ENCODE assay signal across 15 cellular contexts in the genomic region with DNA sequence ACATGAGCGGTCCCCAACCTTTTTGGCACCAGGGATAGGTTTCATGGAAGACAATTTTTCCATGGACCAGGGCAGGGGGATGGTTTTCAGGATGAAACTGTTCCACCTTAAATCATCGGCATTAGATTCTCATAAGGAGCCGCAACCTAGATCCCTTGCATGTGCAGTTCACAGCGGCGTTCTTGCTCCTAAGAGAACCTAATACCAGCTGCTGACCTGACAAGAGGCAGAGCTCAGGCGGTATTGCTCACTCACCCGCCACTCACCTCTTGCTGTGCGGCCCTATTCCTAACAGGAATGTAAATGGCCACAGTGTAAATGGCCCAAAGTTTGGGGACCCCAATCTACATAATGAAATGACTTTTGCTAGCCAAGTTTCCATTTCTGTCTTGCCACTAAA. TPM values are rescaled to one million over a fixed set of nuclear protein-coding genes. Genes with fewer than 3 reads are reported as not detected.
DNase-seq lines count a peak whose midpoint lies in the region; ATAC-seq, FAIRE-seq and TF ChIP-seq lines count a peak whose summit lies in the region.
"Had no signal": no experiment of that assay in that cellular context is flagged by ENCODE, and none has a peak within 500 bp of the region (broad histone marks: within the 10 kb centered on the region; RNA-seq: fewer than 3 reads in every experiment).

No MANE protein-coding gene starts in this region.

- DNase-seq in GM12891 (ENCODE audit: insufficient read length, low spot score) (no peak), choroid plexus epithelial cell (ENCODE audit: low read depth) (peak; percentile 74), germinal center (ENCODE audit: low spot score) (no peak), prostate gland (ENCODE audit: low spot score) (no peak)
- no peak for DNase-seq in activated naive CD4-positive, alpha-beta T cell treated with anti-CD3 and anti-CD28 coated beads, Interleukin-2, amount 50 U/mL, for 72 hours (ENCODE audit: low spot score in 2 of 2)
- DNase-seq: activated CD4-positive, CD25-positive, alpha-beta regulatory T cell; activated CD8-positive, alpha-beta memory T cell treated with anti-CD3 and anti-CD28 coated beads, Interleukin-2, amount 50 U/mL, for 4 hours; activated naive CD8-positive, alpha-beta T cell treated with anti-CD3 and anti-CD28 coated beads for 36 hours; caudate nucleus; heart left ventricle; left ventricle myocardium inferior; SW 1271 had no signal

- TF ChIP-seq CTCF in choroid plexus epithelial cell (conservative IDR thresholded peaks at IDR 0.05; ENCODE audit: low read depth, low read length) (no peak), nephron (IDR thresholded peaks at IDR 0.05; ENCODE audit: unreplicated experiment in 3 of 3) (no peak), prostate gland (IDR thresholded peaks at IDR 0.05) (no peak)

- peaks cover 7% of the 10 kb centered on the region for H3K36me3 Mint-ChIP-seq in nephron (ENCODE audit: low read depth)
- H3K36me3 Mint-ChIP-seq in activated naive CD4-positive, alpha-beta T cell treated with anti-CD3 and anti-CD28 coated beads, Interleukin-2, amount 50 U/mL, for 72 hours, result peaks cover 13 to 15% of the 10 kb centered on the region in 2 donors

- H3K27me3 Mint-ChIP-seq in nephron (ENCODE audit: low read depth), result no peaks in the 10 kb centered on the region
- H3K27me3 Mint-ChIP-seq: activated naive CD8-positive, alpha-beta T cell treated with anti-CD3 and anti-CD28 coated beads for 36 hours had no signal

- peak overlapping the region; percentile 84 to 99 (median 95) for H3K27ac Mint-ChIP-seq in nephron
- no peak overlapping the region for H3K27ac Mint-ChIP-seq in activated naive CD4-positive, alpha-beta T cell treated with anti-CD3 and anti-CD28 coated beads, Interleukin-2, amount 50 U/mL, for 72 hours

- H3K9me3 Mint-ChIP-seq in nephron, result no peaks in the 10 kb centered on the region
- H3K9me3 Mint-ChIP-seq in activated naive CD4-positive, alpha-beta T cell treated with anti-CD3 and anti-CD28 coated beads, Interleukin-2, amount 50 U/mL, for 72 hours, result no peaks in the 10 kb centered on the region
- H3K9me3 Mint-ChIP-seq: activated naive CD8-positive, alpha-beta T cell treated with anti-CD3 and anti-CD28 coated beads for 36 hours had no signal

- peak overlapping the region; percentile 58 for H3K9ac ChIP-seq in HUES6 (ENCODE audit: low read length)

- H3K4me3 ChIP-seq in HUES6 (ENCODE audit: low read depth, low read length), result peak overlapping the region; percentile 46
- H3K4me3 ChIP-seq in choroid plexus epithelial cell (ENCODE audit: low read depth, low read length), result no peak overlapping the region
- no peak overlapping the region for H3K4me3 ChIP-seq in prostate gland
- H3K4me3 ChIP-seq: heart left ventricle, left ventricle myocardium inferior had no signal

- ATAC-seq in activated naive CD4-positive, alpha-beta T cell treated with anti-CD3 and anti-CD28 coated beads, Interleukin-2, amount 50 U/mL, for 72 hours, result no peak
- ATAC-seq in HG03457 (IDR thresholded peaks at IDR 0.05; ENCODE audit: unreplicated experiment), result no peak
- ATAC-seq: heart left ventricle had no signal

- H3K27me3 ChIP-seq in HUES6 (ENCODE audit: control insufficient read depth, insufficient read depth, low read length), result no peaks in the 10 kb centered on the region
- H3K27me3 ChIP-seq in prostate gland (replicated peaks; ENCODE audit: insufficient read depth), result no peaks in the 10 kb centered on the region
- H3K27me3 ChIP-seq: heart left ventricle had no signal

- FAIRE-seq in GM12891 (lab: Jason Lieb, UNC), result peak; percentile 23

- TF ChIP-seq POLR2A in GM12891 (IDR thresholded peaks at IDR 0.05; ENCODE audit: low read depth, low read length) (no peak), prostate gland (IDR thresholded peaks at IDR 0.05) (no peak)

- H3K27ac ChIP-seq in HUES6 (ENCODE audit: low read depth, low read length) (no peak overlapping the region), prostate gland (no peak overlapping the region)

- WGBS in prostate gland, result 87% methylated on average over 8 of the region's 8 CpGs

- intact Hi-C loops in prostate gland (cut with DNase I), result no loop called here

- H3K4me1 Mint-ChIP-seq in nephron, result peaks cover 23% of the 10 kb centered on the region

- peak overlapping the region in 1 of 3 experiments; percentile 56 for H3K4me3 Mint-ChIP-seq in nephron

- peaks cover 37% of the 10 kb centered on the region for H3K4me1 ChIP-seq in HUES6 (ENCODE audit: control insufficient read depth, insufficient read depth, low read length)
- no peaks in the 10 kb centered on the region for H3K4me1 ChIP-seq in prostate gland (replicated peaks)

- H3K9me3 ChIP-seq in HUES6 (ENCODE audit: control insufficient read depth, insufficient read depth, low read depth, low read length), result no peaks in the 10 kb centered on the region
- no peaks in the 10 kb centered on the region for H3K9me3 ChIP-seq in prostate gland
- H3K9me3 ChIP-seq: heart left ventricle, left ventricle myocardium inferior had no signal

- H3K36me3 ChIP-seq in HUES6 (ENCODE audit: control insufficient read depth, insufficient read depth, low read length), result peaks cover 9% of the 10 kb centered on the region
- no peaks in the 10 kb centered on the region for H3K36me3 ChIP-seq in prostate gland

TF ChIP-seq in GM12891, 5 proteins besides CTCF, POLR2A, EP300 and RAD21:
- TF ChIP-seq SPI1 (IDR thresholded peaks at IDR 0.05; ENCODE audit: low read depth, low read length) (no peak), TAF1 (IDR thresholded peaks at IDR 0.05; ENCODE audit: low read depth, low read length) (no peak), POU2F2 (IDR thresholded peaks at IDR 0.05; ENCODE audit: low read depth, low read length) (no peak), POLR2AphosphoS5 (IDR thresholded peaks at IDR 0.05; ENCODE audit: low read depth, low read length) (no peak), PAX5 (IDR thresholded peaks at IDR 0.05; ENCODE audit: insufficient read depth, low read length, severe bottlenecking) (no peak)
TF ChIP-seq in GM12891: peak in this region for 0.

RNA-seq across cellular contexts. Expression of a gene that starts 3.1 kb away (rescaled TPM):
- 49.5 TPM for polyA plus RNA-seq in GM12891 (2012; ENCODE audit: low read depth, missing spikeins)
- total RNA-seq in activated naive CD4-positive, alpha-beta T cell treated with anti-CD3 and anti-CD28 coated beads, Interleukin-2, amount 50 U/mL, for 72 hours, result 100 to 1,000 TPM in 1 of 2 donors, 10 to 100 TPM in 1; 44.0 to 176 TPM
- 10 to 100 TPM; 20.9 to 85.4 TPM for total RNA-seq in prostate gland

RNA-seq across cellular contexts. Expression of a gene that starts 27.7 kb away (rescaled TPM):
- 6.8 TPM for polyA plus RNA-seq in GM12891 (2012; ENCODE audit: low read depth, missing spikeins)
- 10 to 100 TPM; 35.3 to 37.5 TPM for total RNA-seq in activated naive CD4-positive, alpha-beta T cell treated with anti-CD3 and anti-CD28 coated beads, Interleukin-2, amount 50 U/mL, for 72 hours
- total RNA-seq in prostate gland, result 10 to 100 TPM in 1 of 2 donors, 1 to 10 TPM in 1; 7.3 to 11.3 TPM

Comparison
In these comparisons a context has a peak if more than half of its experiments do, and no peak if none do; other contexts are left out.
1. H3K27ac Mint-ChIP-seq: peak in nephron (3 of 3); none in activated naive CD4-positive, alpha-beta T cell treated with anti-CD3 and anti-CD28 coated beads, Interleukin-2, amount 50 U/mL, for 72 hours (0 of 2).